15 cellular contexts compared by ENCODE assay signal in genomic region chr5:42555797-42556196, GRCh38.
"Had no signal": no experiment of that assay in that cellular context is flagged by ENCODE, and none has a peak within 500 bp of the region (broad histone marks: within the 10 kb centered on the region; RNA-seq: fewer than 3 reads in every experiment).

No MANE protein-coding gene starts in this region.

- H3K36me3 ChIP-seq: colonic mucosa, left ventricle myocardium inferior, spleen, thyroid gland had no signal

- H3K4me3 ChIP-seq: colonic mucosa, dorsolateral prefrontal cortex, left ventricle myocardium inferior, spleen, thyroid gland had no signal

- H3K27ac ChIP-seq: colonic mucosa, dorsolateral prefrontal cortex, left ventricle myocardium inferior, parathyroid adenoma, spleen, thyroid gland had no signal

- H3K4me1 ChIP-seq: colonic mucosa, parathyroid adenoma, spleen, thyroid gland had no signal

- ATAC-seq: effector memory CD8-positive, alpha-beta T cell; SK-N-SH treated with all-trans-retinoic acid at 6 μM for 48 hours had no signal

- DNase-seq: activated CD4-positive, alpha-beta memory T cell treated with anti-CD3 and anti-CD28 coated beads for 36 hours; activated CD4-positive, alpha-beta T cell treated with anti-CD3 and anti-CD28 coated beads for 48 hours; activated gamma-delta T cell treated with Interleukin-2 at 50 U/mL for 16 hours; aorta; colonic mucosa; dorsolateral prefrontal cortex; effector memory CD8-positive, alpha-beta T cell; immature natural killer cell; left ventricle myocardium inferior; spleen; stimulated activated CD4-positive, alpha-beta T cell treated with anti-CD3 and anti-CD28 coated beads, Interleukin-4, amount 100 ng/mL, for 1 hour; stimulated activated naive CD4-positive, alpha-beta T cell; thyroid gland had no signal

- H3K9me3 ChIP-seq: colonic mucosa, left ventricle myocardium inferior, spleen, thyroid gland had no signal

- H3K27me3 ChIP-seq: colonic mucosa, dorsolateral prefrontal cortex, spleen, thyroid gland had no signal
